8 cellular contexts compared by ENCODE assay signal in genomic region chr10:86401588-86402282, GRCh38. TPM values are rescaled to one million over a fixed set of nuclear protein-coding genes. Genes with fewer than 3 reads are reported as not detected.
DNase-seq lines count a peak whose midpoint lies in the region; ATAC-seq and TF ChIP-seq lines count a peak whose summit lies in the region.

No MANE protein-coding gene starts in this region.

- H3K9ac ChIP-seq in HCT116 (ENCODE audit: low read length) (peak overlapping the region; percentile 63), adipocyte (ENCODE audit: low read length) (peak overlapping the region; percentile 84)

- H4K20me1 ChIP-seq in HCT116 (ENCODE audit: insufficient read depth): no peaks in the 10 kb centered on the region

- peak; percentile 2; the same call in 1 of the 2 replicates for ATAC-seq in HCT116
- peak; percentile 11 for ATAC-seq in stimulated activated naive CD8-positive, alpha-beta T cell treated with anti-CD3 and anti-CD28 coated beads, Interleukin-15, amount 100 ng/mL, for 72 hours
- no peak for ATAC-seq in HG02852 (IDR thresholded peaks at IDR 0.05; ENCODE audit: unreplicated experiment)

- peaks cover 7% of the 10 kb centered on the region for H3K27me3 Mint-ChIP-seq in stimulated activated naive CD8-positive, alpha-beta T cell treated with anti-CD3 and anti-CD28 coated beads, Interleukin-15, amount 100 ng/mL, for 72 hours

- no peaks in the 10 kb centered on the region for H3K9me3 Mint-ChIP-seq in stimulated activated naive CD8-positive, alpha-beta T cell treated with anti-CD3 and anti-CD28 coated beads, Interleukin-15, amount 100 ng/mL, for 72 hours

- no peak for TF ChIP-seq RAD21 in HCT116 (IDR thresholded peaks at IDR 0.05; ENCODE audit: low read depth)

- no TSS peak for BruUV-seq in HCT116 (replicated peaks; lab: Mats Ljungman, UMichigan)

- H3K4me3 ChIP-seq in HCT116 (replicated peaks in 1 of 2; ENCODE audit: low read depth in 1 of 2, low read length in 2 of 2): peak overlapping the region; percentile 64 to 73
- peak overlapping the region; percentile 87 for H3K4me3 ChIP-seq in adipocyte (ENCODE audit: low read length)
- H3K4me3 ChIP-seq in kidney epithelial cell (ENCODE audit: low read depth, low read length): peak overlapping the region; percentile 52

- CTCF ChIA-PET in HCT116 (lab: Charles Lee): interaction anchor here (0.6 to 2.4 kb wide), 4 partner anchors 9 to 294 kb away, joined by 4 to 46 read pairs (median 6); no protein-coding TSS in a partner anchor

- H3K4me2 ChIP-seq in HCT116 (ENCODE audit: low read length): peak overlapping the region; percentile 99

- H3K79me2 ChIP-seq in HCT116 (ENCODE audit: insufficient read depth, low read length): no peaks in the 10 kb centered on the region

- peak overlapping the region; percentile 85 to 92 for H3K4me3 Mint-ChIP-seq in stimulated activated naive CD8-positive, alpha-beta T cell treated with anti-CD3 and anti-CD28 coated beads, Interleukin-15, amount 100 ng/mL, for 72 hours

- POLR2A ChIA-PET in HCT116 (lab: Charles Lee): interaction anchor here (0.8 to 1.3 kb wide), 2 partner anchors 34 to 355 kb away, joined by 3 read pairs; partner anchors contain the start of gene BMPR1A

- no peaks in the 10 kb centered on the region for H3K27me3 ChIP-seq in HCT116 (ENCODE audit: insufficient read depth, low read length)
- H3K27me3 ChIP-seq in adipocyte (replicated peaks; ENCODE audit: control insufficient read depth, insufficient read depth, low read length): no peaks in the 10 kb centered on the region
- no peaks in the 10 kb centered on the region for H3K27me3 ChIP-seq in kidney epithelial cell (ENCODE audit: control insufficient read depth, insufficient read depth, low read length)

- TF ChIP-seq CTCF in 22Rv1 (IDR thresholded peaks at IDR 0.05) (no peak), HCT116 (IDR thresholded peaks at IDR 0.05 in 2 of 3, conservative IDR thresholded peaks at IDR 0.05 in 1 of 3; ENCODE audit: borderline replicate concordance in 1 of 3, insufficient read depth in 1 of 3, low read depth in 2 of 3, low read length in 2 of 3) (no peak), kidney epithelial cell (IDR thresholded peaks at IDR 0.05; ENCODE audit: insufficient read depth, low read length, poor library complexity, severe bottlenecking) (no peak)

- H3K9me3 ChIP-seq in HCT116 (ENCODE audit: control insufficient read depth in 1 of 2, insufficient read depth in 1 of 2, low read depth in 1 of 2, low read length in 2 of 2): no peaks in the 10 kb centered on the region
- no peaks in the 10 kb centered on the region for H3K9me3 ChIP-seq in adipocyte (ENCODE audit: control insufficient read depth, low read length)

- H3K27ac ChIP-seq in 22Rv1 (peak overlapping the region; percentile 94), HCT116 (ENCODE audit: low read depth, low read length) (no peak overlapping the region)

- peaks cover 28% of the 10 kb centered on the region for H3K4me1 Mint-ChIP-seq in stimulated activated naive CD8-positive, alpha-beta T cell treated with anti-CD3 and anti-CD28 coated beads, Interleukin-15, amount 100 ng/mL, for 72 hours

- DNase-seq in HCT116 (ENCODE audit: low read depth, low spot score) (no peak), adipocyte (ENCODE audit: low read depth) (peak; percentile 10), kidney epithelial cell (ENCODE audit: low read depth) (no peak), SW480 (ENCODE audit: low spot score) (no peak), NCI-H128 (lab: John Stamatoyannopoulos, UW; ENCODE audit: unreplicated experiment) (no peak)
- peak; percentile 44 to 52 for DNase-seq in stimulated activated naive CD8-positive, alpha-beta T cell treated with anti-CD3 and anti-CD28 coated beads, Interleukin-15, amount 100 ng/mL, for 72 hours

- H3K4me1 ChIP-seq in HCT116 (ENCODE audit: control insufficient read depth in 1 of 2, insufficient read depth in 2 of 2, low read length in 2 of 2) (peaks cover 15 to 31% of the 10 kb centered on the region in 2 experiments), adipocyte (ENCODE audit: control insufficient read depth, insufficient read depth, low read length) (peaks cover 19% of the 10 kb centered on the region)

- peak overlapping the region; percentile 83 to 86 for H3K27ac Mint-ChIP-seq in stimulated activated naive CD8-positive, alpha-beta T cell treated with anti-CD3 and anti-CD28 coated beads, Interleukin-15, amount 100 ng/mL, for 72 hours

- no peaks in the 10 kb centered on the region for H3K9me2 ChIP-seq in HCT116 (ENCODE audit: insufficient read depth)

- RAD21 ChIA-PET in HCT116 (lab: Charles Lee; ENCODE audit: low non-redundant PET in 1 of 2, low total read pairs in 2 of 2, uncharacterized antibody in 2 of 2, unreplicated experiment in 2 of 2): interaction anchor here (0.6 to 2.4 kb wide), 2 partner anchors 183 to 269 kb away, joined by 3 to 16 read pairs; no protein-coding TSS in a partner anchor

- intact Hi-C loops in HCT116 (cut with micrococcal nuclease): no loop called here

- no peaks in the 10 kb centered on the region for H3K36me3 ChIP-seq in HCT116 (ENCODE audit: control insufficient read depth in 1 of 2, insufficient read depth in 2 of 2, low read length in 2 of 2)
- no peaks in the 10 kb centered on the region for H3K36me3 ChIP-seq in adipocyte (ENCODE audit: control insufficient read depth, insufficient read depth, low read length, severe bottlenecking)
- H3K36me3 ChIP-seq in kidney epithelial cell (ENCODE audit: control insufficient read depth, insufficient read depth, low read length): no peaks in the 10 kb centered on the region

- TF ChIP-seq POLR2A in HCT116 (IDR thresholded peaks at IDR 0.05; ENCODE audit: borderline replicate concordance, extremely low read depth, insufficient read depth, insufficient read length): no peak

- H2AFZ ChIP-seq in HCT116 (ENCODE audit: low read depth, low read length, poor library complexity, severe bottlenecking): peak overlapping the region; percentile 74

TF ChIP-seq in HCT116, 20 proteins besides CTCF, POLR2A, EP300 and RAD21 (continues in another document):
- TF ChIP-seq ELF1 (IDR thresholded peaks at IDR 0.05; ENCODE audit: borderline replicate concordance, low read depth) (no peak), ZBTB33 (IDR thresholded peaks at IDR 0.05; ENCODE audit: extremely low read depth, insufficient replicate concordance, low read length) (no peak), CBX3 (IDR thresholded peaks at IDR 0.05; ENCODE audit: low read depth) (no peak), JUND (IDR thresholded peaks at IDR 0.05) (no peak), SIN3A (IDR thresholded peaks at IDR 0.05; ENCODE audit: low read depth) (no peak), POLR2AphosphoS5 (IDR thresholded peaks at IDR 0.05; ENCODE audit: low read depth, low read length) (no peak), FOSL1 (IDR thresholded peaks at IDR 0.05; ENCODE audit: low read depth) (no peak), CEBPB (IDR thresholded peaks at IDR 0.05; ENCODE audit: low read depth) (no peak), ATF3 (IDR thresholded peaks at IDR 0.05) (no peak), EGR1 (IDR thresholded peaks at IDR 0.05; ENCODE audit: low read depth) (no peak; the same call in 1 of the 2 replicates), REST (IDR thresholded peaks at IDR 0.05; ENCODE audit: low read depth) (no peak), YY1 (IDR thresholded peaks at IDR 0.05; ENCODE audit: extremely low read depth, insufficient replicate concordance, low read depth, low read length) (no peak), SRF (IDR thresholded peaks at IDR 0.05; ENCODE audit: low read depth) (no peak), ZNF274 (IDR thresholded peaks at IDR 0.05; ENCODE audit: low read depth, low read length) (no peak)

RNA-seq across cellular contexts. Expression of gene GRID1, which starts 35.1 kb away (rescaled TPM):
- total RNA-seq in HCT116 (2021; ENCODE audit: unreplicated experiment): 5.6 TPM
- polyA plus RNA-seq in HCT116 (2012): 4.8 and 5.0 TPM in 2 replicates
- 0.33 and 2.3 TPM in 2 replicates for total RNA-seq in kidney epithelial cell

Comparison
In these comparisons a context has a peak if more than half of its experiments do, and no peak if none do; other contexts are left out.
1. DNase-seq: peak in adipocyte (single experiment) and stimulated activated naive CD8-positive, alpha-beta T cell treated with anti-CD3 and anti-CD28 coated beads, Interleukin-15, amount 100 ng/mL, for 72 hours (2 of 2); none in HCT116 (single experiment), kidney epithelial cell (single experiment), SW480 (single experiment) and NCI-H128 (single experiment).
2. Peak in every context shown above with its lines, with median percentiles within 50 percentile points of each other: H3K4me3 ChIP-seq.